In genomic region chr16:80024443-80024842, GRCh38 we compare ENCODE assay signal across 13 cellular contexts.
DNase-seq lines count a peak whose midpoint lies in the region; TF ChIP-seq lines count a peak whose summit lies in the region.
"Had no signal": no experiment of that assay in that cellular context is flagged by ENCODE, and none has a peak within 500 bp of the region (broad histone marks: within the 10 kb centered on the region; RNA-seq: fewer than 3 reads in every experiment).

No MANE protein-coding gene starts in this region.

- H2AFZ ChIP-seq in smooth muscle cell (ENCODE audit: low read depth), result no peak overlapping the region
- H2AFZ ChIP-seq: GM23248 had no signal

- H4K20me1 ChIP-seq in smooth muscle cell (ENCODE audit: low read depth), result no peaks in the 10 kb centered on the region
- H4K20me1 ChIP-seq: BLaER1 had no signal

- no peaks in the 10 kb centered on the region; the same call in 1 of the 2 replicates for H3K4me1 ChIP-seq in HEK293 (ENCODE audit: control insufficient read depth, insufficient read depth, low read length)
- H3K4me1 ChIP-seq in SJSA1 (replicated peaks), result peaks cover 34% of the 10 kb centered on the region
- peaks cover 35% of the 10 kb centered on the region for H3K4me1 ChIP-seq in smooth muscle cell (ENCODE audit: low read depth)
- H3K4me1 ChIP-seq in A673 (ENCODE audit: insufficient read depth, low read length, poor library complexity, severe bottlenecking), result no peaks in the 10 kb centered on the region

- H3K27me3 ChIP-seq in SJSA1 (replicated peaks) (no peaks in the 10 kb centered on the region), smooth muscle cell (ENCODE audit: low read depth) (no peaks in the 10 kb centered on the region), A673 (replicated peaks; ENCODE audit: insufficient read depth, low read depth, low read length, poor library complexity) (no peaks in the 10 kb centered on the region)
- H3K27me3 ChIP-seq: BLaER1 had no signal

- CTCF ChIA-PET in HEK293 (lab: Yijun Ruan, JAX), result no interaction called here
- CTCF ChIA-PET in A673 (lab: Charles Lee), result no interaction called here

- H3K27ac ChIP-seq in HEK293 (ENCODE audit: extremely low read depth, low read depth, low read length) (no peak overlapping the region), SJSA1 (peak overlapping the region; percentile 33), epithelial cell of prostate (peak overlapping the region; percentile 37), smooth muscle cell (ENCODE audit: low read depth) (peak overlapping the region; percentile 96), A673 (ENCODE audit: low read depth, low read length, poor library complexity, severe bottlenecking) (no peak overlapping the region)
- H3K27ac ChIP-seq: BLaER1, GM23248 had no signal

- no peaks in the 10 kb centered on the region for H3K79me2 ChIP-seq in smooth muscle cell (ENCODE audit: low read depth)

- BruUV-seq in A673 (replicated peaks; lab: Mats Ljungman, UMichigan), result no TSS peak

- H3K9ac ChIP-seq in smooth muscle cell (ENCODE audit: low read depth), result peak overlapping the region; percentile 80
- H3K9ac ChIP-seq: BLaER1, GM23248 had no signal

- no peak for DNase-seq in SJSA1 (ENCODE audit: low read depth in 1 of 2, low spot score in 2 of 2)
- no peak for DNase-seq in epithelial cell of prostate (ENCODE audit: low read depth, low spot score)
- DNase-seq in smooth muscle cell (lab: John Stamatoyannopoulos, UW; ENCODE audit: unreplicated experiment), result no peak
- DNase-seq in NCI-H226, result no peak
- DNase-seq in A673 (ENCODE audit: low spot score), result no peak
- no peak for DNase-seq in activated gamma-delta T cell treated with Interleukin-2 at 50 U/mL for 16 hours
- DNase-seq: CD8-positive, alpha-beta memory T cell; GF-D8; H7 had no signal

- TF ChIP-seq CTCF in HEK293 (tag by site-specific recombination; IDR thresholded peaks at IDR 0.05) (no peak), smooth muscle cell (IDR thresholded peaks at IDR 0.05; ENCODE audit: borderline replicate concordance, insufficient read depth, poor library complexity, severe bottlenecking) (no peak), A673 (conservative IDR thresholded peaks at IDR 0.05; ENCODE audit: low read depth, low read length) (no peak)

- POLR2A ChIA-PET in HEK293 (lab: Yijun Ruan, JAX) (no interaction called here), A673 (lab: Charles Lee; ENCODE audit: low non-redundant PET) (no interaction called here)

- H3K4me3 ChIP-seq in HEK293 (ENCODE audit: low read depth, low read length), result no peak overlapping the region
- H3K4me3 ChIP-seq in SJSA1, result no peak overlapping the region
- no peak overlapping the region for H3K4me3 ChIP-seq in smooth muscle cell
- H3K4me3 ChIP-seq in A673 (ENCODE audit: low read depth, low read length, poor library complexity, severe bottlenecking), result no peak overlapping the region
- H3K4me3 ChIP-seq: BLaER1, GM23248 had no signal

- intact Hi-C loops in A673 (cut with micrococcal nuclease; ENCODE audit: unreplicated experiment), result no loop called here

- peak overlapping the region; percentile 61 for H3K4me2 ChIP-seq in smooth muscle cell
- H3K4me2 ChIP-seq: BLaER1 had no signal

- WGBS in smooth muscle cell (ENCODE audit: low lambda C conversion rate), result 86% methylated on average over 3 of the region's 3 CpGs

- H3K36me3 ChIP-seq in HEK293 (ENCODE audit: control insufficient read depth in 2 of 2, insufficient read depth in 1 of 2, low read length in 2 of 2) (no peaks in the 10 kb centered on the region), SJSA1 (no peaks in the 10 kb centered on the region), smooth muscle cell (ENCODE audit: low read depth) (no peaks in the 10 kb centered on the region), A673 (ENCODE audit: insufficient read depth, low read length, poor library complexity, severe bottlenecking) (no peaks in the 10 kb centered on the region)
- H3K36me3 ChIP-seq: BLaER1 had no signal

- no peaks in the 10 kb centered on the region for H3K9me3 ChIP-seq in HEK293 (ENCODE audit: control insufficient read depth, insufficient read depth, low read depth, low read length)
- H3K9me3 ChIP-seq in SJSA1 (replicated peaks), result no peaks in the 10 kb centered on the region
- H3K9me3 ChIP-seq in smooth muscle cell (replicated peaks; ENCODE audit: low read depth), result no peaks in the 10 kb centered on the region
- no peaks in the 10 kb centered on the region for H3K9me3 ChIP-seq in A673 (ENCODE audit: low read depth, low read length, poor library complexity, severe bottlenecking)
- H3K9me3 ChIP-seq: BLaER1, Caco-2 had no signal

- H3F3A ChIP-seq in smooth muscle cell (ENCODE audit: low read depth), result peaks cover 43% of the 10 kb centered on the region

TF ChIP-seq in HEK293, 187 proteins besides CTCF, POLR2A, EP300 and RAD21:
- TF ChIP-seq ZBTB17 (tag by site-specific recombination; IDR thresholded peaks at IDR 0.05) (no peak), ATF2 (tag by site-specific recombination; IDR thresholded peaks at IDR 0.05; ENCODE audit: low read depth) (peak; percentile 26; the same call in 1 of the 2 replicates)

Comparison
In these comparisons a context has a peak if more than half of its experiments do, and no peak if none do; other contexts are left out.
1. H3K27ac ChIP-seq: peak in SJSA1 (single experiment), epithelial cell of prostate (single experiment) and smooth muscle cell (single experiment); none in HEK293 (single experiment) and A673 (single experiment).